In the genomic region with DNA sequence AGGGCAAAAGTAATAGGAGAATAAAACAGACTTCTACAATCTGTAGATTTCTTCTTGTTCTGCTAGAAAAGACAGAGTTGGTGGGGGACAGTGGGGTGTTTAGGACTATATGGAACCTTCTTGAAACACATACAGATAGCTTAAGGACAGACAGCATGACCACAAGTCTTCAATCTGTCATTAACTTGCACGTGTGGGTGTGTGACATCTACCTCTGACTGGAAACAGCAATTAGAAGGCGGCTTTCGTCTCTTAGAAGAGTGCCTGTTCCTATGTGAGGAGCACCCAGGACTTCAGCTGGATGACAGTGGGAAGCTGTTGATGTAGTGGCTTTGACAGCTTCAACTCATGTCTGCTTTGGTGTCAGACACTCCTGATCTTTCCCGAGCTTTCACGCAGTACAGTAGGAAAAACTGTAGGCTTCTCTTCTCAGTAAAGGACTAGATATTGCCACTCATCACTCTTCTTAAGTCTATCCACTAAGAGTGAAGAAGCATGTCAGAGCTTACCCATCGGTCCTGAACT, we compare ENCODE assay signal across 14 cellular contexts. TPM values are rescaled to one million over a fixed set of nuclear protein-coding genes. Genes with fewer than 3 reads are reported as not detected.
DNase-seq lines count a peak whose midpoint lies in the region; ATAC-seq, FAIRE-seq and TF ChIP-seq lines count a peak whose summit lies in the region.
"Had no signal": no experiment of that assay in that cellular context is flagged by ENCODE, and none has a peak within 500 bp of the region (broad histone marks: within the 10 kb centered on the region; RNA-seq: fewer than 3 reads in every experiment).

No MANE protein-coding gene starts in this region.

- SMC1A ChIA-PET in GM12878 (lab: Charles Lee; ENCODE audit: uncharacterized antibody, unreplicated experiment) = interaction anchor here (0.6 to 2.7 kb wide), 11 partner anchors 10 to 301 kb away, joined by 3 to 14 read pairs (median 5); partner anchors contain the start of gene MAPKBP1

- peak overlapping the region; percentile 40 for H3K4me3 Mint-ChIP-seq in natural killer cell treated with Interleukin-12 subunit alpha and Interleukin-12 subunit beta and Interleukin-15 and Interleukin-18, amount 100 ng/mL, for 72 hours
- no peak overlapping the region for H3K4me3 Mint-ChIP-seq in natural killer cell
- peak overlapping the region; percentile 64 for H3K4me3 Mint-ChIP-seq in type B pancreatic cell

- TF ChIP-seq CTCF in natural killer cell (IDR thresholded peaks at IDR 0.05) (no peak), GM12878 (IDR thresholded peaks at IDR 0.05 in 2 of 3, conservative IDR thresholded peaks at IDR 0.05 in 1 of 3; ENCODE audit: control insufficient read depth in 2 of 3, extremely low read depth in 1 of 3, insufficient read depth in 1 of 3, low read depth in 3 of 3, low read length in 3 of 3) (no peak), type B pancreatic cell (conservative IDR thresholded peaks at IDR 0.05) (no peak)

- peaks cover 20 to 30% of the 10 kb centered on the region in 2 donors for H3K27me3 Mint-ChIP-seq in natural killer cell treated with Interleukin-12 subunit alpha and Interleukin-12 subunit beta and Interleukin-15 and Interleukin-18, amount 100 ng/mL, for 72 hours
- peaks cover 22 to 39% of the 10 kb centered on the region in 2 donors for H3K27me3 Mint-ChIP-seq in natural killer cell (ENCODE audit: low read depth in 2 of 2)
- peaks cover 5% of the 10 kb centered on the region for H3K27me3 Mint-ChIP-seq in type B pancreatic cell

- no peaks in the 10 kb centered on the region for H3K79me2 ChIP-seq in GM12878 (ENCODE audit: control insufficient read depth, insufficient read depth, low read length)

- no peak for ATAC-seq in natural killer cell treated with Interleukin-12 subunit alpha and Interleukin-12 subunit beta and Interleukin-15 and Interleukin-18, amount 100 ng/mL, for 72 hours
- ATAC-seq in natural killer cell (no peak), GM12878 (no peak), left colon (peak; percentile 7), esophagus mucosa (no peak)

- H3K36me3 ChIP-seq in GM12878 (ENCODE audit: control insufficient read depth in 2 of 2, insufficient read depth in 2 of 2, low read length in 1 of 2) = no peaks in the 10 kb centered on the region
- H3K36me3 ChIP-seq: colonic mucosa, stomach, vagina had no signal

- H4K20me1 ChIP-seq in GM12878 (ENCODE audit: control insufficient read depth, insufficient read depth) = no peaks in the 10 kb centered on the region

- H3K27ac ChIP-seq in GM12878 (ENCODE audit: control insufficient read depth, insufficient read depth) = no peak overlapping the region
- H3K27ac ChIP-seq: colonic mucosa, KMS-11 had no signal

- H3K27me3 ChIP-seq in GM12878 (replicated peaks in 1 of 2; ENCODE audit: control insufficient read depth in 2 of 2, insufficient read depth in 2 of 2, low read length in 1 of 2) = no peaks in the 10 kb centered on the region
- H3K27me3 ChIP-seq: colonic mucosa, stomach, vagina had no signal

- CTCF ChIA-PET in GM12878 (lab: Yijun Ruan, JAX) = interaction anchor here (0.7 to 4.2 kb wide), 21 partner anchors 9 to 303 kb away, joined by 3 to 41 read pairs (median 3); partner anchors contain the start of gene MAPKBP1

- WGBS in GM12878 (ENCODE audit: insufficient coverage, insufficient replicate concordance, low lambda C conversion rate, missing lambda C conversion rate) = 51% methylated on average over 6 of the region's 6 CpGs

- TF ChIP-seq RAD21 in GM12878 (IDR thresholded peaks at IDR 0.05; ENCODE audit: insufficient read depth, low read depth, low read length) = no peak

- H3K36me3 Mint-ChIP-seq in natural killer cell treated with Interleukin-12 subunit alpha and Interleukin-12 subunit beta and Interleukin-15 and Interleukin-18, amount 100 ng/mL, for 72 hours = no peaks in the 10 kb centered on the region
- H3K36me3 Mint-ChIP-seq in natural killer cell (no peaks in the 10 kb centered on the region), type B pancreatic cell (no peaks in the 10 kb centered on the region)
- H3K36me3 Mint-ChIP-seq: CD8-positive, alpha-beta memory T cell had no signal

- POLR2A ChIA-PET in GM12878 (lab: Charles Lee) = interaction anchor here (0.9 kb wide), 1 partner anchor 9 kb away, joined by 4 read pairs; no protein-coding TSS in a partner anchor

- intact Hi-C loops in natural killer cell (cut with micrococcal nuclease) = loop anchor here (5.0 kb wide), 3 partner anchors 46 to 299 kb away; partner anchors contain the start of gene TYRO3
- intact Hi-C loops in GM12878 (cut with micrococcal nuclease; ENCODE audit: unreplicated experiment) = loop anchor here (5.0 kb wide), 2 partner anchors 136 to 209 kb away; no protein-coding TSS in a partner anchor
- intact Hi-C loops in left colon (cut with DNase I, micrococcal nuclease) = no loop called here

- BruUV-seq in GM12878 (replicated peaks; lab: Mats Ljungman, UMichigan) = no TSS peak

- peaks cover 8 to 9% of the 10 kb centered on the region in 2 donors for H3K4me1 Mint-ChIP-seq in natural killer cell treated with Interleukin-12 subunit alpha and Interleukin-12 subunit beta and Interleukin-15 and Interleukin-18, amount 100 ng/mL, for 72 hours (ENCODE audit: low read depth in 2 of 2)
- H3K4me1 Mint-ChIP-seq in natural killer cell (peaks cover 7 to 10% of the 10 kb centered on the region in 2 donors), type B pancreatic cell (ENCODE audit: unreplicated experiment) (peaks cover 16% of the 10 kb centered on the region)

- no peak for DNase-seq in natural killer cell treated with Interleukin-12 subunit alpha and Interleukin-12 subunit beta and Interleukin-15 and Interleukin-18, amount 100 ng/mL, for 72 hours (ENCODE audit: low spot score)
- DNase-seq in natural killer cell = no peak
- no peak for DNase-seq in GM12878 (ENCODE audit: low read depth, low spot score)
- DNase-seq in left colon = no peak
- DNase-seq in type B pancreatic cell (ENCODE audit: extremely low spot score, unreplicated experiment) = no peak
- DNase-seq in occipital lobe (lab: John Stamatoyannopoulos, UW) = no peak
- DNase-seq in GF-D8 (lab: John Stamatoyannopoulos, UW) = no peak

- no peak overlapping the region for H3K4me3 ChIP-seq in GM12878

- in situ Hi-C loops in GM12878 (cut with MboI) = no loop called here

- peak; percentile 23 for FAIRE-seq in GM12878 (lab: Jason Lieb, UNC)
- FAIRE-seq: frontal cortex had no signal

- H3K9ac ChIP-seq in GM12878 (ENCODE audit: control insufficient read depth, insufficient read depth, low read length) = no peak overlapping the region
- H3K9ac ChIP-seq: KMS-11 had no signal

- H3K9me3 ChIP-seq in GM12878 (replicated peaks; ENCODE audit: control insufficient read depth, insufficient read depth, low read length) = no peaks in the 10 kb centered on the region
- H3K9me3 ChIP-seq: colonic mucosa, stomach, vagina had no signal

- TF ChIP-seq POLR2A in GM12878 (IDR thresholded peaks at IDR 0.05; ENCODE audit: low read depth, low read length) = no peak

- H3K9me3 Mint-ChIP-seq in natural killer cell treated with Interleukin-12 subunit alpha and Interleukin-12 subunit beta and Interleukin-15 and Interleukin-18, amount 100 ng/mL, for 72 hours = no peaks in the 10 kb centered on the region
- H3K9me3 Mint-ChIP-seq in natural killer cell (no peaks in the 10 kb centered on the region), type B pancreatic cell (no peaks in the 10 kb centered on the region)
- H3K9me3 Mint-ChIP-seq: CD8-positive, alpha-beta memory T cell had no signal

- H3K27ac Mint-ChIP-seq in natural killer cell treated with Interleukin-12 subunit alpha and Interleukin-12 subunit beta and Interleukin-15 and Interleukin-18, amount 100 ng/mL, for 72 hours = no peak overlapping the region
- H3K27ac Mint-ChIP-seq in natural killer cell (no peak overlapping the region), type B pancreatic cell (no peak overlapping the region)

- H2AFZ ChIP-seq in GM12878 (ENCODE audit: control insufficient read depth, low read depth, low read length) = no peak overlapping the region

- TF ChIP-seq EP300 in GM12878 (IDR thresholded peaks at IDR 0.05; ENCODE audit: borderline replicate concordance in 1 of 2, control insufficient read depth in 1 of 2, low read depth in 2 of 2, low read length in 2 of 2) = no peak

- RAD21 ChIA-PET in GM12878 (lab: Charles Lee; ENCODE audit: unreplicated experiment) = interaction anchor here (0.6 to 2.2 kb wide), 14 partner anchors 10 to 301 kb away, joined by 3 to 10 read pairs (median 3); partner anchors contain the start of genes MAPKBP1 and MGA

- no peak overlapping the region for H3K4me2 ChIP-seq in GM12878 (ENCODE audit: control insufficient read depth, insufficient read depth)

- H3K4me1 ChIP-seq in GM12878 (ENCODE audit: control insufficient read depth, insufficient read depth, low read length) = no peaks in the 10 kb centered on the region
- H3K4me1 ChIP-seq: vagina had no signal

RNA-seq across cellular contexts. Expression of gene TYRO3, which starts 44.5 kb away (rescaled TPM):
- under 1 TPM; 0.36 to 0.86 TPM for total RNA-seq in natural killer cell treated with Interleukin-12 subunit alpha and Interleukin-12 subunit beta and Interleukin-15 and Interleukin-18, amount 100 ng/mL, for 72 hours
- under 1 TPM; 0.25 to 0.80 (median 0.36) TPM for total RNA-seq in natural killer cell
- total RNA-seq in GM12878 (2013; cell fraction: nucleolus; rRNA removed) = 0.76 TPM in 1 of 2 replicates, not detected in the other
- 0.06 and 0.54 TPM in 2 replicates for total RNA-seq in GM12878 (2014; rRNA removed)
- 0.09 TPM in 1 of 2 replicates, not detected in the other for total RNA-seq in GM12878 (2014; rRNA removed; fragmentation: Illumina TruSeq; extraction: Trizol)
- 0.28 and 0.64 TPM in 2 replicates for total RNA-seq in GM12878 (2021)
- polyA plus RNA-seq in GM12878 (2011; ENCODE audit: low read depth) = 0.09 TPM
- 0.08 TPM in 1 of 2 replicates, not detected in the other for polyA plus RNA-seq in GM12878 (2011; rRNA removed)
- polyA plus RNA-seq in GM12878 (2011; cell fraction: cytosol; rRNA removed) = 0.12 and 0.15 TPM in 2 replicates
- polyA plus RNA-seq in GM12878 (2011; cell fraction: nucleus; rRNA removed) = 0.19 TPM in 1 of 2 replicates, not detected in the other
- 0.09 and 0.22 TPM in 2 replicates for polyA plus RNA-seq in GM12878 (2012)
- polyA plus RNA-seq in GM12878 (2014; fragmentation: Illumina TruSeq; extraction: Trizol) = 0.16 and 0.19 TPM in 2 replicates
- polyA plus RNA-seq in GM12878 (2014; fragmentation: Nextera tagmentation; extraction: Ambion mirVana) = not detected
- polyA plus RNA-seq in GM12878 (2014; rRNA removed) = 0.28 TPM in 1 of 2 replicates, not detected in the other
- under 1 TPM in 1 of 2 experiments, not detected in 1; 0.16 TPM for polyA plus RNA-seq in GM12878 (2016; fragmentation: Nextera tagmentation; extraction: Ambion mirVana)
- 0.15 TPM in 1 of 2 replicates, not detected in the other for polyA minus RNA-seq in GM12878 (2011; rRNA and poly(A)+ RNA removed)
- not detected in 2 replicates for polyA minus RNA-seq in GM12878 (2011; cell fraction: cytosol; rRNA and poly(A)+ RNA removed)
- not detected in 2 replicates for polyA minus RNA-seq in GM12878 (2011; cell fraction: nucleus; rRNA and poly(A)+ RNA removed)
- total RNA-seq in left colon = 1 to 10 TPM; 2.0 to 2.6 TPM
- 43.0 and 44.1 TPM in 2 replicates for total RNA-seq in type B pancreatic cell (ENCODE audit: low replicate concordance)
- total RNA-seq in occipital lobe = 20.3 TPM
- total RNA-seq in esophagus mucosa = 13.4 TPM

RNA-seq across cellular contexts. Expression of gene MGA, which starts 56.7 kb away (rescaled TPM):
- 10 to 100 TPM; 42.6 to 54.8 TPM for total RNA-seq in natural killer cell treated with Interleukin-12 subunit alpha and Interleukin-12 subunit beta and Interleukin-15 and Interleukin-18, amount 100 ng/mL, for 72 hours
- total RNA-seq in natural killer cell (10 to 100 TPM; 54.9 to 75.0 (median 71.3) TPM), GM12878 (2014; rRNA removed) (18.4 and 20.5 TPM in 2 replicates), GM12878 (2014; rRNA removed; fragmentation: Illumina TruSeq; extraction: Trizol) (28.1 and 28.5 TPM in 2 replicates), GM12878 (2021) (25.6 and 29.6 TPM in 2 replicates), left colon (10 to 100 TPM; 26.9 to 28.2 TPM), type B pancreatic cell (ENCODE audit: low replicate concordance) (45.4 and 54.9 TPM in 2 replicates), occipital lobe (112 TPM), esophagus mucosa (18.2 TPM)
- 153 and 159 TPM in 2 replicates for total RNA-seq in GM12878 (2013; cell fraction: nucleolus; rRNA removed)
- 4.2 TPM for polyA plus RNA-seq in GM12878 (2011; ENCODE audit: low read depth)
- polyA plus RNA-seq in GM12878 (2011; rRNA removed) (11.1 and 12.2 TPM in 2 replicates), GM12878 (2014; fragmentation: Illumina TruSeq; extraction: Trizol) (15.6 and 17.6 TPM in 2 replicates), GM12878 (2014; fragmentation: Nextera tagmentation; extraction: Ambion mirVana) (1 to 10 TPM; 2.6 to 2.8 TPM), GM12878 (2014; rRNA removed) (7.9 and 8.3 TPM in 2 replicates), GM12878 (2016; fragmentation: Nextera tagmentation; extraction: Ambion mirVana) (10 to 100 TPM; 21.6 to 21.7 TPM)
- 6.3 and 7.9 TPM in 2 replicates for polyA plus RNA-seq in GM12878 (2011; cell fraction: cytosol; rRNA removed)
- 11.7 and 15.1 TPM in 2 replicates for polyA plus RNA-seq in GM12878 (2011; cell fraction: nucleus; rRNA removed)
- polyA plus RNA-seq in GM12878 (2012) = 5.9 and 7.7 TPM in 2 replicates
- polyA minus RNA-seq in GM12878 (2011; rRNA and poly(A)+ RNA removed) = 41.3 and 69.1 TPM in 2 replicates
- polyA minus RNA-seq in GM12878 (2011; cell fraction: cytosol; rRNA and poly(A)+ RNA removed) = 13.4 and 17.0 TPM in 2 replicates
- polyA minus RNA-seq in GM12878 (2011; cell fraction: nucleus; rRNA and poly(A)+ RNA removed) = 21.0 and 29.9 TPM in 2 replicates

RNA-seq across cellular contexts. Expression of gene RPAP1, which starts 59.4 kb away (rescaled TPM):
- 10 to 100 TPM; 46.0 to 72.3 TPM for total RNA-seq in natural killer cell treated with Interleukin-12 subunit alpha and Interleukin-12 subunit beta and Interleukin-15 and Interleukin-18, amount 100 ng/mL, for 72 hours
- total RNA-seq in natural killer cell = 10 to 100 TPM; 21.2 to 27.7 (median 27.4) TPM
- total RNA-seq in GM12878 (2013; cell fraction: nucleolus; rRNA removed) = 57.3 and 60.8 TPM in 2 replicates
- total RNA-seq in GM12878 (2014; rRNA removed) = 14.3 and 16.5 TPM in 2 replicates
- total RNA-seq in GM12878 (2014; rRNA removed; fragmentation: Illumina TruSeq; extraction: Trizol) = 6.7 and 7.0 TPM in 2 replicates
- total RNA-seq in GM12878 (2021) = 39.9 and 50.6 TPM in 2 replicates
- polyA plus RNA-seq in GM12878 (2011; ENCODE audit: low read depth) = 15.0 TPM
- 3.7 and 7.4 TPM in 2 replicates for polyA plus RNA-seq in GM12878 (2011; rRNA removed)
- polyA plus RNA-seq in GM12878 (2011; cell fraction: cytosol; rRNA removed) = 9.0 and 9.1 TPM in 2 replicates
- polyA plus RNA-seq in GM12878 (2011; cell fraction: nucleus; rRNA removed) = 29.1 and 37.5 TPM in 2 replicates
- polyA plus RNA-seq in GM12878 (2012) = 20.4 and 23.6 TPM in 2 replicates
- polyA plus RNA-seq in GM12878 (2014; fragmentation: Illumina TruSeq; extraction: Trizol) = 6.9 and 11.3 TPM in 2 replicates
- polyA plus RNA-seq in GM12878 (2014; fragmentation: Nextera tagmentation; extraction: Ambion mirVana) = 1 to 10 TPM; 6.0 to 7.7 TPM
- 13.5 and 20.1 TPM in 2 replicates for polyA plus RNA-seq in GM12878 (2014; rRNA removed)
- 10 to 100 TPM; 27.5 to 28.1 TPM for polyA plus RNA-seq in GM12878 (2016; fragmentation: Nextera tagmentation; extraction: Ambion mirVana)
- polyA minus RNA-seq in GM12878 (2011; rRNA and poly(A)+ RNA removed) = 8.6 and 15.8 TPM in 2 replicates
- polyA minus RNA-seq in GM12878 (2011; cell fraction: cytosol; rRNA and poly(A)+ RNA removed) = 8.3 and 15.6 TPM in 2 replicates
- 16.0 and 26.5 TPM in 2 replicates for polyA minus RNA-seq in GM12878 (2011; cell fraction: nucleus; rRNA and poly(A)+ RNA removed)
- 10 to 100 TPM; 20.5 to 26.1 TPM for total RNA-seq in left colon
- total RNA-seq in type B pancreatic cell (ENCODE audit: low replicate concordance) = 54.4 and 68.3 TPM in 2 replicates
- total RNA-seq in occipital lobe = 10.1 TPM
- 25.5 TPM for total RNA-seq in esophagus mucosa

Comparison
In these comparisons a context has a peak if more than half of its experiments do, and no peak if none do; other contexts are left out.
1. intact Hi-C loops: an anchor here in natural killer cell (5.0 kb wide) and GM12878 (5.0 kb wide); none called in left colon.